ENCODE assay signal across 29 cellular contexts in genomic region chr10:69152002-69152401, GRCh38.
"Had no signal": no experiment of that assay in that cellular context is flagged by ENCODE, and none has a peak within 500 bp of the region (broad histone marks: within the 10 kb centered on the region; RNA-seq: fewer than 3 reads in every experiment).

No MANE protein-coding gene starts in this region.

- H3K27ac ChIP-seq: adrenal gland, breast epithelium, SK-N-MC, VCaP had no signal

- H3K27me3 ChIP-seq: adrenal gland, breast epithelium had no signal

- FAIRE-seq: TTC549 had no signal

- H3K4me1 ChIP-seq: breast epithelium had no signal

- DNase-seq: activated CD4-positive, alpha-beta T cell treated with anti-CD3 and anti-CD28 coated beads for 4 hours; activated CD4-positive, CD25-positive, alpha-beta regulatory T cell; activated CD8-positive, alpha-beta memory T cell treated with anti-CD3 and anti-CD28 coated beads, Interleukin-2, amount 50 U/mL, for 48 hours; activated gamma-delta T cell treated with Interleukin-2 at 50 U/mL for 16 hours; activated naive CD4-positive, alpha-beta T cell treated with anti-CD3 and anti-CD28 coated beads, Interleukin-2, amount 50 U/mL, for 16 hours; activated naive CD8-positive, alpha-beta T cell treated with anti-CD3 and anti-CD28 coated beads, Interleukin-2, amount 10 ng/mL, durations not matched to agents 7 days and 5 days; activated T-cell treated with anti-CD3 and anti-CD28 coated beads, Interleukin-2, amount 50 U/mL, for 48 hours; adrenal gland; aorta; caudate nucleus; Karpas-422; MM.1S; NCI-H1105; NCI-H1436; NCI-H1694 treated with DMSO at 0.1 percent for 48 hours; NCI-H2029 treated with DMSO at 0.1 percent for 48 hours; NCI-H345; NCI-H510A; NCI-H526 treated with DMSO at 0.1 percent for 48 hours; NCI-H82; RPMI8226; T-cell; T-helper 2 cell; T1000 had no signal

- H3K9me3 ChIP-seq: breast epithelium had no signal

- H3K4me3 ChIP-seq: adrenal gland, breast epithelium, SK-N-MC had no signal

- H3K36me3 ChIP-seq: adrenal gland, breast epithelium had no signal

- ATAC-seq: Right ventricle myocardium inferior, T-cell had no signal
